In the genomic region with DNA sequence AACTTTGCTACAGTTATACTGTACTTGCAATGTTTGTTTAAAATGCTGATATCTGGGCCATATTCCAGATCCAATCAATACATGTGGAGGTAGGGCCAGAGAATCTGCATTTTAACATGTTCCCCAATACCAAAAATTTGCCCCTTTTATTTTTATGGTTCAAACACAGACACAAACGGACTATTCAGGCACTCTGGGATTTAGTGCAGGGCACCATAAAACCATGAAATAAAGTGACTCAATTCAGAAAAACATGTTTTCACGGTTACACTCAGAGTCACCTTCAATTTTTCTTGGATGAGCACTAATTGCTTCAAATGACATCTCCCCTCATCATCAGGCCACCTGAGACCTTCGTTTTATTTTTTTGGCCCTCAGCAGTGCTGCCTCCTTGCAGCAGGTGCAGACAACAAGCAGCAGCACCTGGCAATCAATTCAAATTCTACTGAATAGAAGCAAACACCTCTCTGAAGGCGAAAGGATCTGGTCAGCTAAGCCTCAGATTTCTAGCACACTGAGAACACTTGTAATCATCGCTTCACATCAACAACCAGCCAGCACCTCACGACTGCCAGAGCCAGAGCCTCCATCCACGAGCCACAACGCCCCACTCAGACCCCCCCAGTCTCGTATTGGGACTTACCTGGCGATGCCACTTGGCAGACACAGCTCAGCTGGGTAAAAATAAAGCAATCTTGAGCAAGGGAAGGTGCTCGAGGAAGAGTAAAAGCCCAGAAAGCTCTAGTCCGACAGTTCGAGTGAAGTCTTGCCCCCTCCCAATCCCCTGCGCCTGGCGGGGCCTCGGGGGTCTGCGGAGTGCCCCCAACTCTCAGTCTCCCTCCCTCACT, we compare ENCODE assay signal across 8 cellular contexts. TPM values are rescaled to one million over a fixed set of nuclear protein-coding genes. Genes with fewer than 3 reads are reported as not detected.
DNase-seq lines count a peak whose midpoint lies in the region; ATAC-seq and TF ChIP-seq lines count a peak whose summit lies in the region.

No MANE protein-coding gene starts in this region.

- H3K36me3 ChIP-seq in mucosa of stomach (ENCODE audit: control insufficient read depth, insufficient read depth, low read length) (no peaks in the 10 kb centered on the region), vagina (no peaks in the 10 kb centered on the region)

- DNase-seq in DMS53 (lab: John Stamatoyannopoulos, UW) (peak; percentile 70), NB4 (ENCODE audit: low read depth) (no peak), dermis blood vessel endothelial cell (peak; percentile 5), vagina (ENCODE audit: extremely low spot score in 2 of 2) (no peak)

- no peak for ATAC-seq in GM19467 (IDR thresholded peaks at IDR 0.05; ENCODE audit: unreplicated experiment)
- no peak for ATAC-seq in HG02884 (IDR thresholded peaks at IDR 0.05; ENCODE audit: unreplicated experiment)

- peak overlapping the region; percentile 62 for H3K4me3 ChIP-seq in NB4 (ENCODE audit: low read depth, low read length)
- peak overlapping the region; percentile 79 for H3K4me3 ChIP-seq in WI38 (ENCODE audit: low read depth, low read length)
- H3K4me3 ChIP-seq in mucosa of stomach (ENCODE audit: low read length): peak overlapping the region; percentile 73
- H3K4me3 ChIP-seq in vagina: peak overlapping the region; percentile 88 to 92

- H3K9me3 ChIP-seq in mucosa of stomach (ENCODE audit: control insufficient read depth, low read length) (no peaks in the 10 kb centered on the region), vagina (no peaks in the 10 kb centered on the region)

- no peak for TF ChIP-seq POLR2A in NB4 (IDR thresholded peaks at IDR 0.05; ENCODE audit: extremely low read depth, insufficient read length)
- no peak for TF ChIP-seq POLR2A in vagina (IDR thresholded peaks at IDR 0.05)

- H3K9ac ChIP-seq in mucosa of stomach (ENCODE audit: low read length): peak overlapping the region; percentile 69

- H3K4me1 ChIP-seq in mucosa of stomach (ENCODE audit: control insufficient read depth, insufficient read depth, low read length): peaks cover 11% of the 10 kb centered on the region
- H3K4me1 ChIP-seq in vagina: peaks cover 15% of the 10 kb centered on the region

- no peak for TF ChIP-seq CTCF in NB4 (IDR thresholded peaks at IDR 0.05; ENCODE audit: low read depth, low read length)
- TF ChIP-seq CTCF in WI38 (IDR thresholded peaks at IDR 0.05; ENCODE audit: low read depth, low read length): no peak
- TF ChIP-seq CTCF in vagina (IDR thresholded peaks at IDR 0.05): no peak

- peak overlapping the region; percentile 86 for H3K27ac ChIP-seq in vagina

- intact Hi-C loops in vagina (cut with DNase I): no loop called here

- H3K27me3 ChIP-seq in mucosa of stomach (ENCODE audit: control insufficient read depth, insufficient read depth, low read length) (peaks cover 13% of the 10 kb centered on the region), vagina (no peaks in the 10 kb centered on the region)

RNA-seq across cellular contexts. Expression of gene ERO1B, which starts 1.1 kb away (rescaled TPM):
- total RNA-seq in dermis blood vessel endothelial cell (4.4 and 8.2 TPM in 2 replicates), vagina (10.3 TPM)

Comparison
In these comparisons a context has a peak if more than half of its experiments do, and no peak if none do; other contexts are left out.
1. DNase-seq: peak in DMS53 (single experiment) and dermis blood vessel endothelial cell (single experiment); none in NB4 (single experiment) and vagina (0 of 2).
2. Peak in every context shown above with its lines, with median percentiles within 50 percentile points of each other: H3K4me3 ChIP-seq.